24 cellular contexts compared by ENCODE assay signal in genomic region chr7:22420973-22421635, GRCh38.
DNase-seq lines count a peak whose midpoint lies in the region; ATAC-seq and TF ChIP-seq lines count a peak whose summit lies in the region.
"Had no signal": no experiment of that assay in that cellular context is flagged by ENCODE, and none has a peak within 500 bp of the region (broad histone marks: within the 10 kb centered on the region; RNA-seq: fewer than 3 reads in every experiment).

No MANE protein-coding gene starts in this region.

- TF ChIP-seq EP300 in upper lobe of left lung (IDR thresholded peaks at IDR 0.05), result no peak

- H3K27me3 ChIP-seq in testis (no peaks in the 10 kb centered on the region), upper lobe of left lung (no peaks in the 10 kb centered on the region)
- H3K27me3 ChIP-seq: neural progenitor cell, right lobe of liver had no signal

- no peak for TF ChIP-seq CTCF in testis (IDR thresholded peaks at IDR 0.05)
- TF ChIP-seq CTCF in upper lobe of left lung (IDR thresholded peaks at IDR 0.05), result no peak

- ATAC-seq in SK-N-SH treated with all-trans-retinoic acid at 6 μM for 48 hours (peak; percentile 33), upper lobe of left lung (ENCODE audit: low FRiP score in 2 of 2) (no peak), GM21786 (IDR thresholded peaks at IDR 0.05; ENCODE audit: unreplicated experiment) (no peak), GM21717 (IDR thresholded peaks at IDR 0.05; ENCODE audit: unreplicated experiment) (no peak)
- ATAC-seq: A549, lower lobe of right lung had no signal

- H3K36me3 ChIP-seq in testis (ENCODE audit: low read depth, missing control alignments), result no peaks in the 10 kb centered on the region
- H3K36me3 ChIP-seq in upper lobe of left lung, result no peaks in the 10 kb centered on the region
- H3K36me3 ChIP-seq: HAP-1, lower lobe of right lung, neural progenitor cell, right lobe of liver had no signal

- TF ChIP-seq POLR2A in testis (IDR thresholded peaks at IDR 0.05) (no peak), upper lobe of left lung (IDR thresholded peaks at IDR 0.05) (no peak)

- intact Hi-C loops in testis (cut with DNase I; ENCODE audit: low total_unique reads), result no loop called here

- WGBS in testis, 2 donors, result 77 to 82% methylated on average over 2 of the region's 2 CpGs
- 82 to 93% methylated on average over 2 of the region's 2 CpGs for WGBS in upper lobe of left lung, 2 donors

- DNase-seq in NCI-H345 (lab: John Stamatoyannopoulos, UW) (peak; percentile 60), NCI-H345 treated with DMSO at 0.1 percent for 48 hours (lab: John Stamatoyannopoulos, UW; ENCODE audit: unreplicated experiment) (no peak), NCI-H2107 treated with DMSO at 0.1 percent for 48 hours (lab: John Stamatoyannopoulos, UW; ENCODE audit: unreplicated experiment) (peak; percentile 55), testis (peak; percentile 62), upper lobe of left lung (no peak)
- DNase-seq: activated B cell treated with CpG ODN at 0.5 μM for 24 hours; activated CD4-positive, alpha-beta T cell treated with anti-CD3 and anti-CD28 coated beads, Interleukin-2, amount 50 U/mL, for 48 hours; activated naive CD8-positive, alpha-beta T cell treated with anti-CD3 and anti-CD28 coated beads, Interleukin-2, amount 10 ng/mL, durations not matched to agents 7 days and 5 days; Caco-2; cerebellar nuclear complex; effector CD8-positive, alpha-beta T cell; islet precursor cell; KG1; lower lobe of right lung; NCI-H226; posterior cingulate gyrus; right lobe of liver; T-helper 9 cell had no signal

- peaks cover 3% of the 10 kb centered on the region for H3K4me1 ChIP-seq in testis
- no peaks in the 10 kb centered on the region for H3K4me1 ChIP-seq in upper lobe of left lung
- H3K4me1 ChIP-seq: A549, Caco-2, lower lobe of right lung, neural progenitor cell, right lobe of liver had no signal

- no peak overlapping the region for H3K27ac ChIP-seq in testis
- H3K27ac ChIP-seq in upper lobe of left lung, result no peak overlapping the region
- H3K27ac ChIP-seq: A549, lower lobe of right lung, neural progenitor cell, right lobe of liver had no signal

- H3K4me3 ChIP-seq in testis (no peak overlapping the region), upper lobe of left lung (no peak overlapping the region)
- H3K4me3 ChIP-seq: A549, HAP-1, lower lobe of right lung, neural progenitor cell, right lobe of liver had no signal

- no peaks in the 10 kb centered on the region for H3K9me3 ChIP-seq in testis
- H3K9me3 ChIP-seq in upper lobe of left lung, result no peaks in the 10 kb centered on the region
- H3K9me3 ChIP-seq: A549, Caco-2, HAP-1, lower lobe of right lung, right lobe of liver had no signal

TF ChIP-seq in SK-N-SH treated with all-trans-retinoic acid at 6 μM for 48 hours, 23 proteins besides CTCF, POLR2A, EP300 and RAD21:
- TF ChIP-seq CSRNP3 (CRISPR knock-in tag; IDR thresholded peaks at IDR 0.05), result no peak
- TF ChIP-seq ISL1 (CRISPR knock-in tag; IDR thresholded peaks at IDR 0.05), result peak; percentile 85
- 0 out of 2 replicates have a peak, but pooled peaks have one; percentile 39 for TF ChIP-seq ZC3H10 (CRISPR knock-in tag; IDR thresholded peaks at IDR 0.05)
- no peak for TF ChIP-seq RARB (CRISPR knock-in tag; IDR thresholded peaks at IDR 0.05)

Comparison
In these comparisons a context has a peak if more than half of its experiments do, and no peak if none do; other contexts are left out.
1. DNase-seq: peak in NCI-H345 (single experiment), NCI-H2107 treated with DMSO at 0.1 percent for 48 hours (single experiment) and testis (single experiment); none in NCI-H345 treated with DMSO at 0.1 percent for 48 hours (single experiment) and upper lobe of left lung (0 of 2).